Comparison of ENCODE assay signal across 16 cellular contexts in the genomic region with DNA sequence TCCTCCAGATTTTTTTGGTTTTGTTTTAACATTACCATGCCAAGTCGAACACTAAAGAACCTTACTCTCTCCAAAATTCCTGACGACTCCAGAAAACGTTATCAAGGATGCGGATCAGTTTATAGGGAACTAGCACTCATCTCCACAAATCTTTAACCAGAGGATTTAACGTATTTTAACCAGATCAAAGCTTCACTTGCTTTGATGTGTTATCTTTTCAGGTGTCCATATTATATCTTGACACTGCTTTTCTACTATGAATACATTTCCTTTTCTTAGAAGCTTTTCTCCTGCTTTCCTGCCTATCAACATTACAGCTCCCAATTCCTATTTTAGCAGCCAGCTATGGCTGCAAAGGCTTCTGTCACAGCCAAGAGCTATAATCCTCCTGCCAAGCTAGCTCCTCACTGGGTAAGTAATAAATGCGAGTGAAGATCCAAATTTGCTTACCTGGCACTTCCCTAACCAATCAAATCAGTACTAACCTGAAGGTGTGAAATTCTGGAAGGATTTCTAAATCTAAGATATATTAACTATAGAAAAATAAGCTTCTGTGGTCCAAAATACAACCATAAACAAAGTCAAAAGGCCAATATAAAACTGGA.
"Had no signal": no experiment of that assay in that cellular context is flagged by ENCODE, and none has a peak within 500 bp of the region (broad histone marks: within the 10 kb centered on the region; RNA-seq: fewer than 3 reads in every experiment).

No MANE protein-coding gene starts in this region.

- H3K4me3 ChIP-seq: esophagus squamous epithelium, left lung, spleen, upper lobe of right lung had no signal

- H3K27me3 ChIP-seq: esophagus squamous epithelium, left lung, neutrophil, spleen, upper lobe of right lung had no signal

- H3K36me3 ChIP-seq: left lung had no signal

- DNase-seq: activated CD4-positive, alpha-beta T cell treated with anti-CD3 and anti-CD28 coated beads, Interleukin-2, amount 50 U/mL, for 1 hour; activated CD4-positive, CD25-positive, alpha-beta regulatory T cell; activated naive CD4-positive, alpha-beta T cell treated with anti-CD3 and anti-CD28 coated beads, Interleukin-2, amount 50 U/mL, for 16 hours; esophagus squamous epithelium; foreskin fibroblast; glutamatergic neuron; islet precursor cell; naive B cell; spleen; stimulated activated CD4-positive, alpha-beta T cell treated with anti-CD3 and anti-CD28 coated beads, Interleukin-1b, Interleukin-23, amount 100 ng/mL, for 48 hours; T-helper 17 cell; upper lobe of right lung had no signal

- H3K27ac ChIP-seq: esophagus squamous epithelium, left lung, neutrophil, spleen, upper lobe of right lung had no signal

- ATAC-seq: left lung; sciatic nerve; stimulated activated memory B cell treated with anti-CD40 and anti-IgM and Interleukin-4, amounts not matched to agents 10 μg/mL and 1 μg/mL and 100 μg/mL, for 72 hours; T-helper 17 cell; upper lobe of right lung had no signal

- H3K9me3 ChIP-seq: esophagus squamous epithelium, left lung, neutrophil, upper lobe of right lung had no signal
